ENCODE assay signal across 14 cellular contexts in genomic region chr9:105187781-105188180, GRCh38.
A peak's percentile ranks its signal among the peaks of the same experiment; 100 is the strongest.
DNase-seq lines count a peak whose midpoint lies in the region; ATAC-seq and TF ChIP-seq lines count a peak whose summit lies in the region.
"Had no signal": no experiment of that assay in that cellular context is flagged by ENCODE, and none has a peak within 500 bp of the region (broad histone marks: within the 10 kb centered on the region; RNA-seq: fewer than 3 reads in every experiment).

No MANE protein-coding gene starts in this region.

- H3K4me3 ChIP-seq in AG09309 (ENCODE audit: control insufficient read depth, low read depth, low read length): no peak overlapping the region
- no peak overlapping the region for H3K4me3 ChIP-seq in astrocyte of the spinal cord (ENCODE audit: low read depth, low read length)
- H3K4me3 ChIP-seq: SJSA1, skin epidermis had no signal

- in situ Hi-C loops in astrocyte of the spinal cord (cut with HindIII; ENCODE audit: low sequenced_read_pairs): no loop called here

- no peak for ATAC-seq in GM18868 (IDR thresholded peaks at IDR 0.05; ENCODE audit: unreplicated experiment)

- DNase-seq in AG09309 (ENCODE audit: low read depth): peak; percentile 64
- DNase-seq in LoVo (ENCODE audit: low spot score): peak; percentile 73
- DNase-seq in astrocyte of the spinal cord (ENCODE audit: low read depth, low spot score): peak; percentile 83
- DNase-seq in iris pigment epithelial cell (ENCODE audit: low read depth): peak; percentile 90
- no peak for DNase-seq in NCI-H1436 treated with DMSO at 0.1 percent for 48 hours (lab: John Stamatoyannopoulos, UW)
- no peak for DNase-seq in NCI-H82 (lab: John Stamatoyannopoulos, UW)
- no peak for DNase-seq in OCI-M1 (lab: John Stamatoyannopoulos, UW)
- DNase-seq: activated CD4-positive, alpha-beta T cell treated with anti-CD3 and anti-CD28 coated beads for 4 hours; activated naive CD4-positive, alpha-beta T cell treated with anti-CD3 and anti-CD28 coated beads for 36 hours; CD4-positive, alpha-beta memory T cell; NCI-H2081 had no signal

- no peak for TF ChIP-seq CTCF in AG09309 (IDR thresholded peaks at IDR 0.05; ENCODE audit: control insufficient read depth, insufficient read depth, low read depth, low read length, missing control alignments)
- no peak for TF ChIP-seq CTCF in astrocyte of the spinal cord (IDR thresholded peaks at IDR 0.05; ENCODE audit: low read depth, low read length)

Comparison
In these comparisons a context has a peak if more than half of its experiments do, and no peak if none do; other contexts are left out.
1. DNase-seq: peak in AG09309 (single experiment), LoVo (single experiment), astrocyte of the spinal cord (single experiment) and iris pigment epithelial cell (single experiment); none in NCI-H1436 treated with DMSO at 0.1 percent for 48 hours (single experiment), NCI-H82 (single experiment) and OCI-M1 (single experiment).